8 cellular contexts compared by ENCODE assay signal in genomic region chr11:65183201-65183891, GRCh38. TPM values are rescaled to one million over a fixed set of nuclear protein-coding genes. Genes with fewer than 3 reads are reported as not detected.
A peak's percentile ranks its signal among the peaks of the same experiment; 100 is the strongest.
DNase-seq lines count a peak whose midpoint lies in the region; FAIRE-seq and TF ChIP-seq lines count a peak whose summit lies in the region.

No MANE protein-coding gene starts in this region.

- peaks cover 10% of the 10 kb centered on the region for H3K36me3 Mint-ChIP-seq in osteocyte (ENCODE audit: unreplicated experiment)

- FAIRE-seq in GM12892 (lab: Jason Lieb, UNC) = no peak
- no peak for FAIRE-seq in H54 (lab: Jason Lieb, UNC)

- H3K36me3 ChIP-seq in OCI-LY1 (ENCODE audit: insufficient read depth, low read length) (peaks cover 21% of the 10 kb centered on the region; the same call in 1 of the 2 replicates), esophagus (ENCODE audit: control insufficient read depth in 2 of 2, insufficient read depth in 2 of 2, low read length in 1 of 2) (peaks cover 14 to 34% of the 10 kb centered on the region in 2 donors), BE2C (no peaks in the 10 kb centered on the region)

- H3K4me1 Mint-ChIP-seq in osteocyte (ENCODE audit: unreplicated experiment) = peaks cover 13% of the 10 kb centered on the region

- H3K27me3 ChIP-seq in OCI-LY1 (ENCODE audit: insufficient read depth, low read length) (no peaks in the 10 kb centered on the region), esophagus (ENCODE audit: control insufficient read depth in 1 of 2, insufficient read depth in 2 of 2, low read length in 2 of 2) (no peaks in the 10 kb centered on the region), BE2C (no peaks in the 10 kb centered on the region)

- no peak overlapping the region for H3K27ac Mint-ChIP-seq in osteocyte (ENCODE audit: unreplicated experiment)

- peak overlapping the region; percentile 83 for H3K4me3 Mint-ChIP-seq in osteocyte (ENCODE audit: unreplicated experiment)

- peak overlapping the region; percentile 92 for H3K4me2 ChIP-seq in OCI-LY1 (ENCODE audit: low read length)

- CTCF ChIA-PET in HEK293T (lab: Yijun Ruan, JAX) = no interaction called here

- no peaks in the 10 kb centered on the region for H3F3A ChIP-seq in OCI-LY1 (ENCODE audit: insufficient read depth, low read length)

- H2AFZ ChIP-seq in OCI-LY1 (ENCODE audit: low read length) = no peak overlapping the region

- H3K27ac ChIP-seq in OCI-LY1 (ENCODE audit: low read depth, low read length, poor library complexity, severe bottlenecking) (peak overlapping the region; percentile 57), esophagus (ENCODE audit: low read depth in 2 of 2, low read length in 1 of 2) (peak overlapping the region; percentile 99)

- H3K9me3 ChIP-seq in OCI-LY1 (ENCODE audit: low read length) (no peaks in the 10 kb centered on the region), esophagus (ENCODE audit: control insufficient read depth in 2 of 2, insufficient read depth in 1 of 2, low read depth in 1 of 2, low read length in 1 of 2) (no peaks in the 10 kb centered on the region), BE2C (no peaks in the 10 kb centered on the region)

- H3K9me3 Mint-ChIP-seq in osteocyte (ENCODE audit: unreplicated experiment) = no peaks in the 10 kb centered on the region

- H3K4me3 ChIP-seq in OCI-LY1 (ENCODE audit: low read depth, low read length, poor library complexity, severe bottlenecking) = peak overlapping the region; percentile 97
- peak overlapping the region; percentile 76 to 88 for H3K4me3 ChIP-seq in esophagus (ENCODE audit: low read depth in 1 of 2, low read length in 2 of 2)
- H3K4me3 ChIP-seq in BE2C (ENCODE audit: low read depth, low read length) = no peak overlapping the region

- no peaks in the 10 kb centered on the region for H3K79me2 ChIP-seq in OCI-LY1 (ENCODE audit: insufficient read depth, low read length)

- no peaks in the 10 kb centered on the region for H4K20me1 ChIP-seq in OCI-LY1 (ENCODE audit: insufficient read depth, low read length)

- peaks cover 31% of the 10 kb centered on the region for H3K4me1 ChIP-seq in OCI-LY1 (ENCODE audit: insufficient read depth, low read length, severe bottlenecking)
- H3K4me1 ChIP-seq in esophagus (ENCODE audit: control insufficient read depth in 2 of 2, insufficient read depth in 2 of 2, low read length in 1 of 2) = peaks cover 7 to 16% of the 10 kb centered on the region in 2 donors
- H3K4me1 ChIP-seq in BE2C = no peaks in the 10 kb centered on the region

- no peaks in the 10 kb centered on the region for H3K9me2 ChIP-seq in OCI-LY1 (ENCODE audit: low read depth, low read length)

- H3K9ac ChIP-seq in OCI-LY1 (ENCODE audit: low read length) = peak overlapping the region; percentile 97; the same call in 1 of the 2 replicates

- POLR2A ChIA-PET in HEK293T (lab: Yijun Ruan, JAX) = interaction anchor here (0.6 to 4.0 kb wide), 6 partner anchors 48 to 79 kb away, joined by 3 to 18 read pairs (median 7); partner anchors contain the start of genes FAU, MRPL49, POLA2 and ZNHIT2

- TF ChIP-seq POLR2A in GM12892 (IDR thresholded peaks at IDR 0.05; ENCODE audit: low read depth, low read length) (no peak), H54 (IDR thresholded peaks at IDR 0.05; ENCODE audit: low read depth, low read length) (no peak)

- H3K27me3 Mint-ChIP-seq in osteocyte (ENCODE audit: unreplicated experiment) = no peaks in the 10 kb centered on the region

- 46 to 55% methylated on average over 19 of the region's 19 CpGs for WGBS in esophagus, 2 donors

- peak; percentile 46 for DNase-seq in DMS79 (lab: John Stamatoyannopoulos, UW)
- DNase-seq in osteocyte (ENCODE audit: extremely low spot score, unreplicated experiment) = no peak
- DNase-seq in GM12892 (ENCODE audit: insufficient read length) = no peak
- DNase-seq in H54 (ENCODE audit: insufficient read length, low spot score) = no peak
- DNase-seq in HEK293T (ENCODE audit: extremely low spot score) = no peak
- DNase-seq in BE2C = no peak

- TF ChIP-seq CTCF in OCI-LY1 (IDR thresholded peaks at IDR 0.05; ENCODE audit: low read length) = no peak
- no peak for TF ChIP-seq CTCF in osteocyte (IDR thresholded peaks at IDR 0.05)
- TF ChIP-seq CTCF in BE2C (IDR thresholded peaks at IDR 0.05; ENCODE audit: low read depth, low read length) = no peak

TF ChIP-seq in HEK293T, 16 proteins besides CTCF, POLR2A, EP300 and RAD21:
- TF ChIP-seq FOXM1 (IDR thresholded peaks at IDR 0.05; ENCODE audit: borderline replicate concordance) = no peak
- no peak for TF ChIP-seq L3MBTL2 (conservative IDR thresholded peaks at IDR 0.05)
- no peak for TF ChIP-seq HDGF (IDR thresholded peaks at IDR 0.05; ENCODE audit: borderline replicate concordance)
- no peak for TF ChIP-seq ZNF384 (IDR thresholded peaks at IDR 0.05)
- no peak for TF ChIP-seq SP1 (IDR thresholded peaks at IDR 0.05)
- no peak for TF ChIP-seq FOXA1 (IDR thresholded peaks at IDR 0.05)
- TF ChIP-seq BHLHE40 (IDR thresholded peaks at IDR 0.05; ENCODE audit: borderline replicate concordance) = no peak
- no peak for TF ChIP-seq PKNOX1 (IDR thresholded peaks at IDR 0.05)
- no peak for TF ChIP-seq ELF4 (IDR thresholded peaks at IDR 0.05)
- no peak for TF ChIP-seq FOXK2 (IDR thresholded peaks at IDR 0.05)
- TF ChIP-seq NFRKB (IDR thresholded peaks at IDR 0.05) = no peak
- TF ChIP-seq CTBP1 (IDR thresholded peaks at IDR 0.05; ENCODE audit: borderline replicate concordance) = no peak

RNA-seq across cellular contexts. Expression of gene CAPN1, which starts 1.6 kb away (rescaled TPM):
- 100 to 1,000 TPM; 323 to 450 TPM for polyA plus RNA-seq in esophagus
- total RNA-seq in osteocyte = 154 and 155 TPM in 2 replicates
- 44.2 TPM for polyA plus RNA-seq in GM12892 (2012; ENCODE audit: missing spikeins)
- polyA plus RNA-seq in BE2C (2012; ENCODE audit: insufficient read depth, insufficient read length, low read depth) = 36.7 TPM

RNA-seq across cellular contexts. Expression of gene SPDYC, which starts 13.3 kb away (rescaled TPM):
- not detected for polyA plus RNA-seq in esophagus
- not detected in 2 replicates for total RNA-seq in osteocyte
- not detected for polyA plus RNA-seq in GM12892 (2012; ENCODE audit: missing spikeins)
- polyA plus RNA-seq in BE2C (2012; ENCODE audit: insufficient read depth, insufficient read length, low read depth) = not detected

RNA-seq across cellular contexts. Expression of gene SYVN1, which starts 49.0 kb away (rescaled TPM):
- polyA plus RNA-seq in esophagus = 10 to 100 TPM; 16.4 to 17.8 TPM
- total RNA-seq in osteocyte = 53.6 and 57.1 TPM in 2 replicates
- polyA plus RNA-seq in GM12892 (2012; ENCODE audit: missing spikeins) = 19.7 TPM
- polyA plus RNA-seq in BE2C (2012; ENCODE audit: insufficient read depth, insufficient read length, low read depth) = 52.2 TPM
